8 cellular contexts compared by ENCODE assay signal in genomic region chr11:47551086-47551485, GRCh38. TPM values are rescaled to one million over a fixed set of nuclear protein-coding genes. Genes with fewer than 3 reads are reported as not detected.
DNase-seq lines count a peak whose midpoint lies in the region; ATAC-seq and TF ChIP-seq lines count a peak whose summit lies in the region.

No MANE protein-coding gene starts in this region.

- peak in 7 of 12 donors; percentile 14 to 37 (median 22) for TF ChIP-seq CTCF in heart left ventricle (IDR thresholded peaks at IDR 0.05)
- TF ChIP-seq CTCF in OCI-LY3 (IDR thresholded peaks at IDR 0.05; ENCODE audit: low read depth, low read length): peak; percentile 39
- TF ChIP-seq CTCF in dorsolateral prefrontal cortex (IDR thresholded peaks at IDR 0.05 in 54 of 56, conservative IDR thresholded peaks at IDR 0.05 in 2 of 56; ENCODE audit: low read depth in 1 of 56, partially characterized antibody in 56 of 56): peak in 10 of 56 donors; percentile 10 to 30 (median 14)
- peak; percentile 52 for TF ChIP-seq CTCF in neural crest cell (conservative IDR thresholded peaks at IDR 0.05)
- TF ChIP-seq CTCF in adrenal gland (IDR thresholded peaks at IDR 0.05): peak in 3 of 6 experiments; percentile 2 to 21 (median 19)

- DNase-seq in heart left ventricle (no peak), left cardiac atrium (no peak), dorsolateral prefrontal cortex (no peak), neural crest cell (ENCODE audit: low read depth, low spot score) (no peak), adrenal gland (no peak)
- DNase-seq in stimulated activated CD4-positive, alpha-beta T cell treated with anti-CD3 and anti-CD28 coated beads, Interleukin-4, amount 100 ng/mL, for 4 hours: no peak

- H3K4me1 ChIP-seq in heart left ventricle (peaks cover 6 to 63% (median 29%) of the 10 kb centered on the region in 12 donors), OCI-LY3 (ENCODE audit: low read length) (peaks cover 21% of the 10 kb centered on the region), adrenal gland (replicated peaks in 1 of 2) (peaks cover 31 to 51% of the 10 kb centered on the region in 2 donors)

- peaks cover 73% of the 10 kb centered on the region for H3K79me2 ChIP-seq in OCI-LY3 (ENCODE audit: low read length)

- no peaks in the 10 kb centered on the region for H3K9me3 Mint-ChIP-seq in neural crest cell

- H4K20me1 ChIP-seq in OCI-LY3 (ENCODE audit: insufficient read depth, low read length): peaks cover 51% of the 10 kb centered on the region

- peaks cover 42% of the 10 kb centered on the region for H3K4me1 Mint-ChIP-seq in neural crest cell

- H3K4me3 Mint-ChIP-seq in neural crest cell: peak overlapping the region; percentile 99

- H3K27me3 Mint-ChIP-seq in neural crest cell (ENCODE audit: low read depth): no peaks in the 10 kb centered on the region

- H3K27me3 ChIP-seq in heart left ventricle (no peaks in the 10 kb centered on the region), OCI-LY3 (ENCODE audit: low read depth, low read length) (no peaks in the 10 kb centered on the region), dorsolateral prefrontal cortex (no peaks in the 10 kb centered on the region), adrenal gland (no peaks in the 10 kb centered on the region)

- ATAC-seq in heart left ventricle (no peak), left cardiac atrium (no peak), HG03045 (IDR thresholded peaks at IDR 0.05; ENCODE audit: unreplicated experiment) (no peak)

- H3K9ac ChIP-seq in OCI-LY3 (ENCODE audit: low read length): peak overlapping the region; percentile 96

- H3K27ac Mint-ChIP-seq in neural crest cell (ENCODE audit: unreplicated experiment): no peak overlapping the region

- no peak overlapping the region for H2AFZ ChIP-seq in OCI-LY3 (ENCODE audit: low read depth, low read length)

- peaks cover 6% of the 10 kb centered on the region for H3K36me3 Mint-ChIP-seq in neural crest cell (ENCODE audit: low read depth)

- H3K4me3 ChIP-seq in heart left ventricle (peak overlapping the region in 6 of 12 donors; percentile 84 to 98 (median 92)), OCI-LY3 (ENCODE audit: low read length) (peak overlapping the region; percentile 90), dorsolateral prefrontal cortex (peak overlapping the region in 55 of 59 donors; percentile 76 to 100 (median 95)), adrenal gland (peak overlapping the region in 1 of 4 donors; percentile 71)

- H3K4me2 ChIP-seq in OCI-LY3 (ENCODE audit: low read length): peak overlapping the region; percentile 95

- intact Hi-C loops in heart left ventricle (cut with DNase I) (loop anchor here in 6 of 10 donors (5.0 to 10.0 kb wide), 7 partner anchors 34 to 84 kb away; no protein-coding TSS in a partner anchor), left cardiac atrium (cut with DNase I) (no loop called here), dorsolateral prefrontal cortex (cut with DNase I) (loop anchor here (5.0 to 10.0 kb wide), 3 partner anchors 76 to 126 kb away; partner anchors contain the start of gene PSMC3 (in 1 of the 2)), adrenal gland (cut with DNase I) (loop anchor here (5.0 kb wide), 2 partner anchors 74 to 84 kb away; no protein-coding TSS in a partner anchor)

- no peaks in the 10 kb centered on the region for H3K9me3 ChIP-seq in heart left ventricle
- no peaks in the 10 kb centered on the region for H3K9me3 ChIP-seq in OCI-LY3 (ENCODE audit: insufficient read depth, low read length)
- no peaks in the 10 kb centered on the region for H3K9me3 ChIP-seq in adrenal gland (replicated peaks in 1 of 3)

- H3K36me3 ChIP-seq in heart left ventricle: peaks cover 0 to 9% (median 0%) of the 10 kb centered on the region in 9 donors
- H3K36me3 ChIP-seq in OCI-LY3 (replicated peaks; ENCODE audit: low read depth, low read length): peaks cover 30% of the 10 kb centered on the region
- H3K36me3 ChIP-seq in adrenal gland (replicated peaks in 1 of 2): no peaks in the 10 kb centered on the region

- no peak for TF ChIP-seq POLR2A in heart left ventricle (IDR thresholded peaks at IDR 0.05)
- TF ChIP-seq POLR2A in adrenal gland (IDR thresholded peaks at IDR 0.05): no peak

- H3K27ac ChIP-seq in heart left ventricle: peak overlapping the region in 6 of 12 donors; percentile 5 to 95 (median 86)
- H3K27ac ChIP-seq in OCI-LY3 (ENCODE audit: low read length): peak overlapping the region; percentile 81
- peak overlapping the region in 31 of 59 donors; percentile 4 to 96 (median 92) for H3K27ac ChIP-seq in dorsolateral prefrontal cortex
- H3K27ac ChIP-seq in adrenal gland: peak overlapping the region in 2 of 5 donors; percentile 92 to 94

RNA-seq across cellular contexts. Expression of gene CELF1, which starts 1.8 kb away (rescaled TPM):
- total RNA-seq in heart left ventricle (100 to 1,000 TPM in 2 of 9 donors, 10 to 100 TPM in 7; 63.3 to 111 (median 88.6) TPM), left cardiac atrium (10 to 100 TPM; 64.5 to 81.9 TPM), dorsolateral prefrontal cortex (100 to 1,000 TPM in 113 of 120 experiments, 10 to 100 TPM in 7; 79.5 to 194 (median 131) TPM), neural crest cell (176 and 180 TPM in 2 replicates), adrenal gland (100 to 1,000 TPM in 6 of 8 donors, 10 to 100 TPM in 2; 77.3 to 128 (median 111) TPM)
- polyA plus RNA-seq in heart left ventricle (10 to 100 TPM; 27.3 to 65.2 TPM), adrenal gland (10 to 100 TPM; 28.1 to 79.5 (median 36.3) TPM)

RNA-seq across cellular contexts. Expression of gene PTPMT1, which starts 14.3 kb away (rescaled TPM):
- 10 to 100 TPM; 17.4 to 77.4 (median 22.7) TPM for total RNA-seq in heart left ventricle
- 10 to 100 TPM; 37.2 to 50.8 TPM for polyA plus RNA-seq in heart left ventricle
- total RNA-seq in left cardiac atrium: 10 to 100 TPM; 18.1 to 19.2 TPM
- total RNA-seq in dorsolateral prefrontal cortex: 10 to 100 TPM; 21.5 to 52.5 (median 36.6) TPM
- 41.8 and 47.0 TPM in 2 replicates for total RNA-seq in neural crest cell
- total RNA-seq in adrenal gland: 100 to 1,000 TPM in 4 of 8 donors, 10 to 100 TPM in 4; 52.1 to 180 (median 112) TPM
- polyA plus RNA-seq in adrenal gland: 100 to 1,000 TPM in 1 of 3 donors, 10 to 100 TPM in 2; 57.2 to 101 (median 86.2) TPM

RNA-seq across cellular contexts. Expression of gene KBTBD4, which starts 27.7 kb away (rescaled TPM):
- total RNA-seq in heart left ventricle (10 to 100 TPM; 10.7 to 23.7 (median 15.7) TPM), left cardiac atrium (10 to 100 TPM; 10.2 to 12.2 TPM), dorsolateral prefrontal cortex (10 to 100 TPM; 12.8 to 27.9 (median 19.6) TPM), neural crest cell (15.4 and 16.6 TPM in 2 replicates), adrenal gland (10 to 100 TPM; 16.8 to 32.7 (median 27.3) TPM)
- polyA plus RNA-seq in heart left ventricle (10 to 100 TPM in 1 of 2 donors, 1 to 10 TPM in 1; 5.0 to 12.8 TPM), adrenal gland (10 to 100 TPM in 1 of 3 donors, 1 to 10 TPM in 2; 8.2 to 23.3 (median 8.4) TPM)

RNA-seq across cellular contexts. Expression of gene NDUFS3, which starts 27.8 kb away (rescaled TPM):
- total RNA-seq in heart left ventricle: 100 to 1,000 TPM; 134 to 310 (median 236) TPM
- 100 to 1,000 TPM; 222 to 478 TPM for polyA plus RNA-seq in heart left ventricle
- 100 to 1,000 TPM; 150 to 182 TPM for total RNA-seq in left cardiac atrium
- total RNA-seq in dorsolateral prefrontal cortex: 100 to 1,000 TPM in 100 of 120 experiments, 10 to 100 TPM in 20; 59.7 to 172 (median 126) TPM
- 172 and 178 TPM in 2 replicates for total RNA-seq in neural crest cell
- total RNA-seq in adrenal gland: 100 to 1,000 TPM in 7 of 8 donors, 10 to 100 TPM in 1; 95.8 to 144 (median 124) TPM
- 100 to 1,000 TPM; 145 to 385 (median 331) TPM for polyA plus RNA-seq in adrenal gland

RNA-seq across cellular contexts. Expression of gene FAM180B, which starts 35.4 kb away (rescaled TPM):
- total RNA-seq in heart left ventricle (1 to 10 TPM in 1 of 9 donors, under 1 TPM in 5, not detected in 3; 0.21 to 1.3 (median 0.39) TPM), left cardiac atrium (under 1 TPM in 1 of 2 donors, not detected in 1; 0.41 TPM), dorsolateral prefrontal cortex (1 to 10 TPM in 3 of 120 experiments, under 1 TPM in 43, not detected in 74; 0.29 to 1.2 (median 0.50) TPM), neural crest cell (0.35 and 0.50 TPM in 2 replicates), adrenal gland (under 1 TPM in 1 of 8 donors, not detected in 7; 0.38 TPM)
- polyA plus RNA-seq in heart left ventricle (under 1 TPM in 1 of 2 donors, not detected in 1; 0.15 TPM), adrenal gland (under 1 TPM in 2 of 3 donors, not detected in 1; 0.16 to 0.24 TPM)

Comparison
In these comparisons a context has a peak if more than half of its experiments do, and no peak if none do; other contexts are left out.
1. intact Hi-C loops: an anchor here in heart left ventricle (5.0 to 10.0 kb wide), dorsolateral prefrontal cortex (5.0 to 10.0 kb wide) and adrenal gland (5.0 kb wide); none called in left cardiac atrium.